Comparison of ENCODE assay signal across 8 cellular contexts in the genomic region with DNA sequence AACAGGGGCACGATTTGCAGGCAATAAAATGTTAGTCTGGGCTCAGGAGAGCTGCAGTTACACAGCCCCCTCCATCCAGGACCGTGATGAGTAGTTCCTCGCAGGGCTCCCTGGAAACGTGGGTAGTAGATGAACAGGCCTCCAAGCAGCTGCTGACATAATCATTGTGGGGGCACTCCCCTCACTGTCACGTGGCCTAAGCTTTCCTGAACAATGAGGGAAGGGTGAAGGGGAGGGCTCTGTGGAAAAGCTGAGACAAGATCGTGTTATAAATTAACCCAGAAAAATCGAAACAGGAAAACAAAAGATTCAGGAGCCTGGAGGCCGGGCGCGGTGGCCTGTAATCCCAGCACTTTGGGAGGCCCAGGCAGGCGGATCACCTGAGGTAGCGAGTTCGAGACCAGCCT. TPM values are rescaled to one million over a fixed set of nuclear protein-coding genes. Genes with fewer than 3 reads are reported as not detected.
DNase-seq lines count a peak whose midpoint lies in the region; ATAC-seq and TF ChIP-seq lines count a peak whose summit lies in the region.

No MANE protein-coding gene starts in this region.

- H3K9me3 ChIP-seq in BE2C: no peaks in the 10 kb centered on the region

- no peak overlapping the region for H3K27ac Mint-ChIP-seq in T-helper 2 cell treated with Interferon-gamma antibody and Interleukin-4, amounts not matched to agents 5 μg/mL and 100 μg/mL, for 36 hours

- DNase-seq in T-helper 2 cell treated with Interferon-gamma antibody and Interleukin-4, amounts not matched to agents 5 μg/mL and 100 μg/mL, for 36 hours (ENCODE audit: low spot score): peak; percentile 72
- DNase-seq in T-helper 2 cell (no peak), coronary artery (ENCODE audit: low spot score) (peak; percentile 90), left colon (peak; percentile 73 to 93), NCI-H510A treated with DMSO at 0.1 percent for 48 hours (lab: John Stamatoyannopoulos, UW) (no peak), BE2C (no peak)
- DNase-seq in stimulated activated CD4-positive, alpha-beta T cell treated with anti-CD3 and anti-CD28 coated beads, Interleukin-1b, Interleukin-23, amount 100 ng/mL, for 4 hours (ENCODE audit: low read depth in 2 of 2): peak; percentile 28 to 49

- peaks cover 10% of the 10 kb centered on the region for H3K36me3 Mint-ChIP-seq in T-helper 2 cell treated with Interferon-gamma antibody and Interleukin-4, amounts not matched to agents 5 μg/mL and 100 μg/mL, for 36 hours (ENCODE audit: low read depth)

- H3K4me1 ChIP-seq in BE2C: peaks cover 9% of the 10 kb centered on the region; the same call in 1 of the 2 replicates

- no peak for ATAC-seq in SK-N-SH treated with all-trans-retinoic acid at 6 μM for 48 hours
- peak; percentile 43 for ATAC-seq in left colon

- peak overlapping the region; percentile 96 to 100 for H3K27ac ChIP-seq in coronary artery

- no peaks in the 10 kb centered on the region for H3K9me3 Mint-ChIP-seq in T-helper 2 cell treated with Interferon-gamma antibody and Interleukin-4, amounts not matched to agents 5 μg/mL and 100 μg/mL, for 36 hours

- H3K4me3 ChIP-seq in coronary artery (peak overlapping the region; percentile 73), BE2C (ENCODE audit: low read depth, low read length) (no peak overlapping the region)

- no peak for TF ChIP-seq CTCF in coronary artery (IDR thresholded peaks at IDR 0.05)
- no peak for TF ChIP-seq CTCF in BE2C (IDR thresholded peaks at IDR 0.05; ENCODE audit: low read depth, low read length)

- H3K4me1 Mint-ChIP-seq in T-helper 2 cell treated with Interferon-gamma antibody and Interleukin-4, amounts not matched to agents 5 μg/mL and 100 μg/mL, for 36 hours (ENCODE audit: low read depth): peaks cover 39% of the 10 kb centered on the region

- peak overlapping the region; percentile 95 for H3K4me3 Mint-ChIP-seq in T-helper 2 cell treated with Interferon-gamma antibody and Interleukin-4, amounts not matched to agents 5 μg/mL and 100 μg/mL, for 36 hours

- H3K36me3 ChIP-seq in BE2C: peaks cover 11% of the 10 kb centered on the region

- intact Hi-C loops in left colon (cut with DNase I, micrococcal nuclease): no loop called here

- H3K27me3 Mint-ChIP-seq in T-helper 2 cell treated with Interferon-gamma antibody and Interleukin-4, amounts not matched to agents 5 μg/mL and 100 μg/mL, for 36 hours (ENCODE audit: low read depth): no peaks in the 10 kb centered on the region

- no peaks in the 10 kb centered on the region for H3K27me3 ChIP-seq in BE2C

TF ChIP-seq in SK-N-SH treated with all-trans-retinoic acid at 6 μM for 48 hours, 23 proteins besides CTCF, POLR2A, EP300 and RAD21:
- TF ChIP-seq PPARA (CRISPR knock-in tag; IDR thresholded peaks at IDR 0.05; ENCODE audit: borderline replicate concordance) (no peak), RARB (CRISPR knock-in tag; IDR thresholded peaks at IDR 0.05) (peak; percentile 52; the same call in 1 of the 2 replicates), ZFP3 (CRISPR knock-in tag; IDR thresholded peaks at IDR 0.05) (no peak), ESRRG (CRISPR knock-in tag; IDR thresholded peaks at IDR 0.05) (no peak)
- TF ChIP-seq, protein P1, sequence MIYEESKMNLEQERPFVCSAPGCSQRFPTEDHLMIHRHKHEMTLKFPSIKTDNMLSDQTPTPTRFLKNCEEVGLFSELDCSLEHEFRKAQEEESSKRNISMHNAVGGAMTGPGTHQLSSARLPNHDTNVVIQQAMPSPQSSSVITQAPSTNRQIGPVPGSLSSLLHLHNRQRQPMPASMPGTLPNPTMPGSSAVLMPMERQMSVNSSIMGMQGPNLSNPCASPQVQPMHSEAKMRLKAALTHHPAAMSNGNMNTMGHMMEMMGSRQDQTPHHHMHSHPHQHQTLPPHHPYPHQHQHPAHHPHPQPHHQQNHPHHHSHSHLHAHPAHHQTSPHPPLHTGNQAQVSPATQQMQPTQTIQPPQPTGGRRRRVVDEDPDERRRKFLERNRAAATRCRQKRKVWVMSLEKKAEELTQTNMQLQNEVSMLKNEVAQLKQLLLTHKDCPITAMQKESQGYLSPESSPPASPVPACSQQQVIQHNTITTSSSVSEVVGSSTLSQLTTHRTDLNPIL (CRISPR knock-in tag; IDR thresholded peaks at IDR 0.05; ENCODE audit: low read depth): no peak
- TF ChIP-seq, protein P2, sequence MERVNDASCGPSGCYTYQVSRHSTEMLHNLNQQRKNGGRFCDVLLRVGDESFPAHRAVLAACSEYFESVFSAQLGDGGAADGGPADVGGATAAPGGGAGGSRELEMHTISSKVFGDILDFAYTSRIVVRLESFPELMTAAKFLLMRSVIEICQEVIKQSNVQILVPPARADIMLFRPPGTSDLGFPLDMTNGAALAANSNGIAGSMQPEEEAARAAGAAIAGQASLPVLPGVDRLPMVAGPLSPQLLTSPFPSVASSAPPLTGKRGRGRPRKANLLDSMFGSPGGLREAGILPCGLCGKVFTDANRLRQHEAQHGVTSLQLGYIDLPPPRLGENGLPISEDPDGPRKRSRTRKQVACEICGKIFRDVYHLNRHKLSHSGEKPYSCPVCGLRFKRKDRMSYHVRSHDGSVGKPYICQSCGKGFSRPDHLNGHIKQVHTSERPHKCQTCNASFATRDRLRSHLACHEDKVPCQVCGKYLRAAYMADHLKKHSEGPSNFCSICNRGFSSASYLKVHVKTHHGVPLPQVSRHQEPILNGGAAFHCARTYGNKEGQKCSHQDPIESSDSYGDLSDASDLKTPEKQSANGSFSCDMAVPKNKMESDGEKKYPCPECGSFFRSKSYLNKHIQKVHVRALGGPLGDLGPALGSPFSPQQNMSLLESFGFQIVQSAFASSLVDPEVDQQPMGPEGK (CRISPR knock-in tag; IDR thresholded peaks at IDR 0.05; ENCODE audit: borderline replicate concordance): no peak

RNA-seq across cellular contexts. Expression of a gene that starts 1.3 kb away (rescaled TPM):
- 100 to 1,000 TPM in 1 of 2 donors, 10 to 100 TPM in 1; 35.0 to 113 TPM for total RNA-seq in left colon
- 44.7 TPM for polyA plus RNA-seq in BE2C (2012; ENCODE audit: insufficient read depth, insufficient read length, low read depth)

RNA-seq across cellular contexts. Expression of a gene that starts 9.2 kb away (rescaled TPM):
- 10 to 100 TPM; 45.1 to 56.3 TPM for total RNA-seq in left colon
- 31.2 TPM for polyA plus RNA-seq in BE2C (2012; ENCODE audit: insufficient read depth, insufficient read length, low read depth)

RNA-seq across cellular contexts. Expression of a gene that starts 22.6 kb away (rescaled TPM):
- total RNA-seq in left colon: 10 to 100 TPM; 11.3 to 12.6 TPM
- 1.5 TPM for polyA plus RNA-seq in BE2C (2012; ENCODE audit: insufficient read depth, insufficient read length, low read depth)

RNA-seq across cellular contexts. Expression of a gene that starts 29.6 kb away (rescaled TPM):
- total RNA-seq in left colon: not detected
- polyA plus RNA-seq in BE2C (2012; ENCODE audit: insufficient read depth, insufficient read length, low read depth): 4.2 TPM

RNA-seq across cellular contexts. Expression of a gene that starts 35.2 kb away (rescaled TPM):
- total RNA-seq in left colon: not detected
- polyA plus RNA-seq in BE2C (2012; ENCODE audit: insufficient read depth, insufficient read length, low read depth): not detected

Comparison
In these comparisons a context has a peak if more than half of its experiments do, and no peak if none do; other contexts are left out.
1. DNase-seq: peak in T-helper 2 cell treated with Interferon-gamma antibody and Interleukin-4, amounts not matched to agents 5 μg/mL and 100 μg/mL, for 36 hours (single experiment), coronary artery (single experiment), left colon (2 of 2) and stimulated activated CD4-positive, alpha-beta T cell treated with anti-CD3 and anti-CD28 coated beads, Interleukin-1b, Interleukin-23, amount 100 ng/mL, for 4 hours (2 of 2); none in T-helper 2 cell (0 of 5), NCI-H510A treated with DMSO at 0.1 percent for 48 hours (single experiment) and BE2C (single experiment).